8 cellular contexts compared by ENCODE assay signal in genomic region chr15:40695469-40695910, GRCh38. TPM values are rescaled to one million over a fixed set of nuclear protein-coding genes. Genes with fewer than 3 reads are reported as not detected.
DNase-seq lines count a peak whose midpoint lies in the region; ATAC-seq and TF ChIP-seq lines count a peak whose summit lies in the region.

No MANE protein-coding gene starts in this region.

- no peaks in the 10 kb centered on the region for H3K36me3 ChIP-seq in cardiac muscle cell

- peak overlapping the region; percentile 59 for H3K4me3 ChIP-seq in cardiac muscle cell
- H3K4me3 ChIP-seq in retinal pigment epithelial cell (ENCODE audit: low read length): peak overlapping the region; percentile 94

- CTCF ChIA-PET in activated B cell treated with CpG ODN at 0.5 μM for 24 hours (lab: Charles Lee): interaction anchor here (1.6 to 2.9 kb wide), 3 partner anchors 87 to 176 kb away, joined by 5 to 16 read pairs (median 6); no protein-coding TSS in a partner anchor

- no peaks in the 10 kb centered on the region for H3K9me3 ChIP-seq in cardiac muscle cell (ENCODE audit: low read depth)

- peak overlapping the region; percentile 98 for H3K4me3 Mint-ChIP-seq in activated naive CD4-positive, alpha-beta T cell treated with anti-CD3 and anti-CD28 coated beads, Interleukin-2, amount 50 U/mL, for 24 hours
- H3K4me3 Mint-ChIP-seq in activated B cell treated with CpG ODN at 0.5 μM for 24 hours: peak overlapping the region; percentile 99

- no peaks in the 10 kb centered on the region for H3K27me3 Mint-ChIP-seq in activated naive CD4-positive, alpha-beta T cell treated with anti-CD3 and anti-CD28 coated beads, Interleukin-2, amount 50 U/mL, for 24 hours
- no peaks in the 10 kb centered on the region for H3K27me3 Mint-ChIP-seq in activated B cell treated with CpG ODN at 0.5 μM for 24 hours

- no peaks in the 10 kb centered on the region for H3K9me3 Mint-ChIP-seq in activated naive CD4-positive, alpha-beta T cell treated with anti-CD3 and anti-CD28 coated beads, Interleukin-2, amount 50 U/mL, for 24 hours
- no peaks in the 10 kb centered on the region for H3K9me3 Mint-ChIP-seq in activated B cell treated with CpG ODN at 0.5 μM for 24 hours

- peak overlapping the region; percentile 93 for H3K27ac ChIP-seq in cardiac muscle cell

- ATAC-seq in HG03095 (IDR thresholded peaks at IDR 0.05; ENCODE audit: unreplicated experiment): peak; percentile 35
- peak; percentile 13 for ATAC-seq in activated B cell treated with CpG ODN at 0.5 μM for 24 hours (ENCODE audit: low read depth)

- TF ChIP-seq CTCF in activated B cell treated with CpG ODN at 0.5 μM for 24 hours (IDR thresholded peaks at IDR 0.05) (no peak), cardiac muscle cell (IDR thresholded peaks at IDR 0.05; ENCODE audit: low read depth, low read length) (no peak), retinal pigment epithelial cell (conservative IDR thresholded peaks at IDR 0.05; ENCODE audit: low read depth, low read length) (no peak)

- peaks cover 14% of the 10 kb centered on the region for H3K4me1 Mint-ChIP-seq in activated naive CD4-positive, alpha-beta T cell treated with anti-CD3 and anti-CD28 coated beads, Interleukin-2, amount 50 U/mL, for 24 hours
- peaks cover 25% of the 10 kb centered on the region for H3K4me1 Mint-ChIP-seq in activated B cell treated with CpG ODN at 0.5 μM for 24 hours

- H3K27ac Mint-ChIP-seq in activated naive CD4-positive, alpha-beta T cell treated with anti-CD3 and anti-CD28 coated beads, Interleukin-2, amount 50 U/mL, for 24 hours: peak overlapping the region; percentile 68
- peak overlapping the region; percentile 56 for H3K27ac Mint-ChIP-seq in activated B cell treated with CpG ODN at 0.5 μM for 24 hours

- POLR2A ChIA-PET in activated B cell treated with CpG ODN at 0.5 μM for 24 hours (lab: Charles Lee): interaction anchor here (0.6 to 3.7 kb wide), 25 partner anchors 11 to 1578 kb away, joined by 3 to 49 read pairs (median 7); partner anchors contain the start of genes BAHD1, C15orf62, CCDC32 and CHP1

- H3K36me3 Mint-ChIP-seq in activated naive CD4-positive, alpha-beta T cell treated with anti-CD3 and anti-CD28 coated beads, Interleukin-2, amount 50 U/mL, for 24 hours: no peaks in the 10 kb centered on the region
- peaks cover 16% of the 10 kb centered on the region for H3K36me3 Mint-ChIP-seq in activated B cell treated with CpG ODN at 0.5 μM for 24 hours (ENCODE audit: low read depth)

- DNase-seq in activated naive CD4-positive, alpha-beta T cell (lab: John Stamatoyannopoulos, UW): no peak
- DNase-seq in activated B cell treated with CpG ODN at 0.5 μM for 24 hours: no peak
- DNase-seq in cardiac muscle cell (ENCODE audit: low read depth in 1 of 2, low spot score in 1 of 2): peak in 1 of 2 donors; percentile 38
- no peak for DNase-seq in retinal pigment epithelial cell (ENCODE audit: low read depth)
- no peak for DNase-seq in activated effector memory CD4-positive, alpha-beta T cell treated with anti-CD3 and anti-CD28 coated beads, Interleukin-2, amount 50 U/mL, for 16 hours
- DNase-seq in KG1 (lab: John Stamatoyannopoulos, UW): no peak

- no peaks in the 10 kb centered on the region for H3K4me1 ChIP-seq in cardiac muscle cell (ENCODE audit: low read depth)

- no peaks in the 10 kb centered on the region for H3K27me3 ChIP-seq in cardiac muscle cell

- intact Hi-C loops in activated B cell treated with CpG ODN at 0.5 μM for 24 hours (cut with micrococcal nuclease): loop anchor here (1.0 to 2.0 kb wide), 4 partner anchors 87 to 421 kb away; partner anchors contain the start of genes CHAC1, INO80 and VPS18

RNA-seq across cellular contexts. Expression of gene RAD51, which starts 0.5 kb away (rescaled TPM):
- 2.6 and 4.1 TPM in 2 replicates for total RNA-seq in activated B cell treated with CpG ODN at 0.5 μM for 24 hours
- 6.0 and 6.2 TPM in 2 replicates for total RNA-seq in cardiac muscle cell
- polyA plus RNA-seq in cardiac muscle cell: 10.6 and 17.5 TPM in 2 replicates

RNA-seq across cellular contexts. Expression of gene RMDN3, which starts 59.6 kb away (rescaled TPM):
- 25.5 and 25.6 TPM in 2 replicates for total RNA-seq in activated B cell treated with CpG ODN at 0.5 μM for 24 hours
- 16.8 and 21.1 TPM in 2 replicates for total RNA-seq in cardiac muscle cell
- 24.5 and 28.6 TPM in 2 replicates for polyA plus RNA-seq in cardiac muscle cell
